8 cellular contexts compared by ENCODE assay signal in genomic region chr18:44682871-44683221, GRCh38. TPM values are rescaled to one million over a fixed set of nuclear protein-coding genes. Genes with fewer than 3 reads are reported as not detected.
DNase-seq lines count a peak whose midpoint lies in the region; ATAC-seq, FAIRE-seq and TF ChIP-seq lines count a peak whose summit lies in the region.

No MANE protein-coding gene starts in this region.

- peak overlapping the region; percentile 78 for H3K4me3 ChIP-seq in epithelial cell of proximal tubule (ENCODE audit: low read depth, low read length)
- peak overlapping the region; percentile 58 to 83 (median 79) for H3K4me3 ChIP-seq in gastrocnemius medialis

- H3K27me3 ChIP-seq in gastrocnemius medialis, result no peaks in the 10 kb centered on the region

- intact Hi-C loops in gastrocnemius medialis (cut with DNase I; ENCODE audit: low total_unique reads), result loop anchor here (2.0 to 10.0 kb wide), 3 partner anchors 50 to 702 kb away; no protein-coding TSS in a partner anchor

- no peak for TF ChIP-seq CTCF in epithelial cell of proximal tubule (conservative IDR thresholded peaks at IDR 0.05; ENCODE audit: low read depth, low read length)
- TF ChIP-seq CTCF in gastrocnemius medialis (IDR thresholded peaks at IDR 0.05 in 4 of 5, conservative IDR thresholded peaks at IDR 0.05 in 1 of 5), result no peak

- H3K9me3 ChIP-seq in gastrocnemius medialis, result no peaks in the 10 kb centered on the region

- no peak for DNase-seq in GM12891 (ENCODE audit: insufficient read length, low spot score)
- DNase-seq in NCI-H345 treated with DMSO at 0.1 percent for 48 hours (lab: John Stamatoyannopoulos, UW; ENCODE audit: unreplicated experiment), result peak; percentile 59
- no peak for DNase-seq in epithelial cell of proximal tubule (ENCODE audit: low read depth)
- DNase-seq in gastrocnemius medialis, result peak; percentile 50 to 68
- no peak for DNase-seq in SIG-M5 (lab: John Stamatoyannopoulos, UW)
- no peak for DNase-seq in activated CD8-positive, alpha-beta memory T cell treated with anti-CD3 and anti-CD28 coated beads, Interleukin-2, amount 50 U/mL, for 48 hours
- DNase-seq in occipital lobe (lab: John Stamatoyannopoulos, UW), result no peak

- peak; percentile 80 for FAIRE-seq in GM12891 (lab: Jason Lieb, UNC)

- peak; percentile 30 to 55 for ATAC-seq in gastrocnemius medialis
- ATAC-seq in GM21381 (IDR thresholded peaks at IDR 0.05; ENCODE audit: unreplicated experiment), result no peak

- H3K4me1 ChIP-seq in gastrocnemius medialis, result peaks cover 45 to 50% of the 10 kb centered on the region in 2 donors

- H3K36me3 ChIP-seq in gastrocnemius medialis, result no peaks in the 10 kb centered on the region

- in situ Hi-C loops in gastrocnemius medialis (cut with MboI; ENCODE audit: low sequenced_read_pairs in 4 of 4), result loop anchor here in 1 of 4 donors (25.0 kb wide), 1 partner anchor 104 kb away; no protein-coding TSS in a partner anchor

- TF ChIP-seq POLR2A in GM12891 (IDR thresholded peaks at IDR 0.05; ENCODE audit: low read depth, low read length) (no peak), gastrocnemius medialis (IDR thresholded peaks at IDR 0.05) (no peak)

- H3K27ac ChIP-seq in gastrocnemius medialis, result peak overlapping the region; percentile 86 to 100 (median 96)

TF ChIP-seq in GM12891, 5 proteins besides CTCF, POLR2A, EP300 and RAD21:
- TF ChIP-seq POLR2AphosphoS5 (IDR thresholded peaks at IDR 0.05; ENCODE audit: low read depth, low read length), result no peak

RNA-seq across cellular contexts. Expression of gene SETBP1, which starts 2.2 kb away (rescaled TPM):
- 3.4 TPM for polyA plus RNA-seq in GM12891 (2012; ENCODE audit: low read depth, missing spikeins)
- total RNA-seq in epithelial cell of proximal tubule, result 0.65 and 2.4 TPM in 2 replicates
- 10 to 100 TPM in 3 of 4 donors, 1 to 10 TPM in 1; 9.2 to 20.0 (median 15.3) TPM for total RNA-seq in gastrocnemius medialis
- 52.3 TPM for total RNA-seq in occipital lobe

Comparison
In these comparisons a context has a peak if more than half of its experiments do, and no peak if none do; other contexts are left out.
1. DNase-seq: peak in NCI-H345 treated with DMSO at 0.1 percent for 48 hours (single experiment) and gastrocnemius medialis (2 of 2); none in GM12891 (single experiment), epithelial cell of proximal tubule (single experiment), SIG-M5 (single experiment), activated CD8-positive, alpha-beta memory T cell treated with anti-CD3 and anti-CD28 coated beads, Interleukin-2, amount 50 U/mL, for 48 hours (single experiment) and occipital lobe (single experiment).